In genomic region chr12:31585271-31585670, GRCh38 we compare ENCODE assay signal across 1 cellular context.
TF ChIP-seq lines count a peak whose summit lies in the region.

No MANE protein-coding gene starts in this region.

TF ChIP-seq in WTC11, 78 proteins besides CTCF, POLR2A, EP300 and RAD21 (continued from another document):
- TF ChIP-seq MAX (CRISPR knock-in tag; IDR thresholded peaks at IDR 0.05) (no peak), HMGXB4 (CRISPR knock-in tag; IDR thresholded peaks at IDR 0.05) (no peak), TEAD1 (CRISPR knock-in tag; IDR thresholded peaks at IDR 0.05) (no peak), IRF2 (CRISPR knock-in tag; IDR thresholded peaks at IDR 0.05; ENCODE audit: borderline replicate concordance, low read depth) (no peak), E2F5 (CRISPR knock-in tag; IDR thresholded peaks at IDR 0.05) (no peak)
TF ChIP-seq in WTC11: peak in this region for 0.
